9 cellular contexts compared by ENCODE assay signal in genomic region chr12:111426341-111427185, GRCh38. TPM values are rescaled to one million over a fixed set of nuclear protein-coding genes. Genes with fewer than 3 reads are reported as not detected.
DNase-seq lines count a peak whose midpoint lies in the region; ATAC-seq and TF ChIP-seq lines count a peak whose summit lies in the region.
"Had no signal": no experiment of that assay in that cellular context is flagged by ENCODE, and none has a peak within 500 bp of the region (broad histone marks: within the 10 kb centered on the region; RNA-seq: fewer than 3 reads in every experiment).

No MANE protein-coding gene starts in this region.

- no peak for DNase-seq in CD4-positive, alpha-beta T cell
- no peak for DNase-seq in activated naive CD4-positive, alpha-beta T cell treated with anti-CD3 and anti-CD28 coated beads, Interleukin-2, amount 50 U/mL, for 72 hours (ENCODE audit: low spot score in 2 of 2)
- DNase-seq in lung (ENCODE audit: low spot score) = no peak
- no peak for DNase-seq in NCI-H2029 treated with DMSO at 0.1 percent for 48 hours (lab: John Stamatoyannopoulos, UW)
- DNase-seq: cerebellar nuclear complex had no signal

- WGBS in lung, 2 donors = 63 to 77% methylated on average over 11 of the region's 11 CpGs

- peak overlapping the region; percentile 100 for H3K27ac Mint-ChIP-seq in CD4-positive, alpha-beta T cell
- peak overlapping the region; percentile 87 to 95 (median 94) for H3K27ac Mint-ChIP-seq in IgD-negative memory B cell
- H3K27ac Mint-ChIP-seq in activated naive CD4-positive, alpha-beta T cell treated with anti-CD3 and anti-CD28 coated beads, Interleukin-2, amount 50 U/mL, for 72 hours = peak overlapping the region; percentile 58 to 68

- ATAC-seq in CD4-positive, alpha-beta T cell (ENCODE audit: poor library complexity) = peak; percentile 23
- peak; percentile 64 to 71 for ATAC-seq in activated naive CD4-positive, alpha-beta T cell treated with anti-CD3 and anti-CD28 coated beads, Interleukin-2, amount 50 U/mL, for 72 hours
- no peak for ATAC-seq in lung (ENCODE audit: insufficient read depth, low FRiP score)
- ATAC-seq in GM18907 (IDR thresholded peaks at IDR 0.05; ENCODE audit: unreplicated experiment) = no peak
- ATAC-seq in HG03039 (IDR thresholded peaks at IDR 0.05; ENCODE audit: unreplicated experiment) = no peak
- ATAC-seq in HG03139 (IDR thresholded peaks at IDR 0.05; ENCODE audit: unreplicated experiment) = no peak

- H3K4me3 ChIP-seq in lung = no peak overlapping the region

- POLR2A ChIA-PET in CD4-positive, alpha-beta T cell (lab: Charles Lee) = interaction anchor here (0.8 to 5.2 kb wide), 7 partner anchors 8 to 30 kb away, joined by 3 to 35 read pairs (median 6); no protein-coding TSS in a partner anchor

- peaks cover 21% of the 10 kb centered on the region for H3K36me3 Mint-ChIP-seq in CD4-positive, alpha-beta T cell (ENCODE audit: low read depth)
- H3K36me3 Mint-ChIP-seq in IgD-negative memory B cell = no peaks in the 10 kb centered on the region
- peaks cover 0 to 4% of the 10 kb centered on the region in 2 donors for H3K36me3 Mint-ChIP-seq in activated naive CD4-positive, alpha-beta T cell treated with anti-CD3 and anti-CD28 coated beads, Interleukin-2, amount 50 U/mL, for 72 hours

- CTCF ChIA-PET in CD4-positive, alpha-beta T cell (lab: Charles Lee) = interaction anchor here (0.8 to 3.5 kb wide), 5 partner anchors 22 to 30 kb away, joined by 3 to 17 read pairs (median 6); no protein-coding TSS in a partner anchor

- peak overlapping the region; percentile 69 for H3K27ac ChIP-seq in CD4-positive, alpha-beta T cell (ENCODE audit: low read depth, low read length)
- H3K27ac ChIP-seq in lung (ENCODE audit: low read depth in 1 of 2, low read length in 1 of 2) = peak overlapping the region; percentile 55 to 82

- no peaks in the 10 kb centered on the region for H3K27me3 Mint-ChIP-seq in CD4-positive, alpha-beta T cell
- H3K27me3 Mint-ChIP-seq in IgD-negative memory B cell = no peaks in the 10 kb centered on the region

- no peaks in the 10 kb centered on the region for H3K27me3 ChIP-seq in CD4-positive, alpha-beta T cell (ENCODE audit: control insufficient read depth, insufficient read depth, low read length)
- H3K27me3 ChIP-seq in lung (ENCODE audit: control insufficient read depth, insufficient read depth) = no peaks in the 10 kb centered on the region

- H3K4me1 Mint-ChIP-seq in CD4-positive, alpha-beta T cell (ENCODE audit: low read depth) = peaks cover 72% of the 10 kb centered on the region
- H3K4me1 Mint-ChIP-seq in IgD-negative memory B cell = peaks cover 37 to 52% (median 44%) of the 10 kb centered on the region in 3 donors

- TF ChIP-seq CTCF in CD4-positive, alpha-beta T cell (IDR thresholded peaks at IDR 0.05) = no peak
- TF ChIP-seq CTCF in lung (IDR thresholded peaks at IDR 0.05; ENCODE audit: control extremely low read depth, extremely low read depth) = no peak

- H3K9me3 Mint-ChIP-seq in CD4-positive, alpha-beta T cell = no peaks in the 10 kb centered on the region
- H3K9me3 Mint-ChIP-seq in IgD-negative memory B cell = no peaks in the 10 kb centered on the region
- H3K9me3 Mint-ChIP-seq in activated naive CD4-positive, alpha-beta T cell treated with anti-CD3 and anti-CD28 coated beads, Interleukin-2, amount 50 U/mL, for 72 hours = no peaks in the 10 kb centered on the region

- intact Hi-C loops in CD4-positive, alpha-beta T cell (cut with DNase I, micrococcal nuclease) = no loop called here

- H3K4me3 Mint-ChIP-seq in CD4-positive, alpha-beta T cell = peak overlapping the region; percentile 58
- H3K4me3 Mint-ChIP-seq in IgD-negative memory B cell = peak overlapping the region in 3 of 4 donors; percentile 30 to 83 (median 60)

- H3K4me1 ChIP-seq in lung (ENCODE audit: control insufficient read depth in 2 of 2, insufficient read depth in 2 of 2, low read length in 2 of 2) = peaks cover 27 to 47% of the 10 kb centered on the region in 2 donors

- H3K36me3 ChIP-seq in lung (ENCODE audit: control insufficient read depth in 2 of 2, insufficient read depth in 2 of 2, low read length in 2 of 2) = peaks cover 0 to 10% of the 10 kb centered on the region in 2 donors

- no peaks in the 10 kb centered on the region for H3K9me3 ChIP-seq in CD4-positive, alpha-beta T cell (ENCODE audit: control insufficient read depth, low read length)
- H3K9me3 ChIP-seq in lung (ENCODE audit: control insufficient read depth in 2 of 2, insufficient read depth in 1 of 2, low read length in 1 of 2) = no peaks in the 10 kb centered on the region

RNA-seq across cellular contexts. Expression of gene SH2B3, which starts 20.8 kb away (rescaled TPM):
- 10 to 100 TPM; 42.3 to 46.4 TPM for total RNA-seq in CD4-positive, alpha-beta T cell
- polyA plus RNA-seq in IgD-negative memory B cell (10.3 TPM), lung (10 to 100 TPM in 1 of 2 donors, 1 to 10 TPM in 1; 9.6 to 19.6 TPM)
- 10 to 100 TPM; 18.0 to 24.6 TPM for total RNA-seq in activated naive CD4-positive, alpha-beta T cell treated with anti-CD3 and anti-CD28 coated beads, Interleukin-2, amount 50 U/mL, for 72 hours
- total RNA-seq in lung = 10 to 100 TPM; 16.2 to 46.0 TPM

RNA-seq across cellular contexts. Expression of gene PHETA1, which starts 57.7 kb away (rescaled TPM):
- 1 to 10 TPM; 1.3 to 1.7 TPM for total RNA-seq in CD4-positive, alpha-beta T cell
- polyA plus RNA-seq in IgD-negative memory B cell (2.6 TPM), lung (10 to 100 TPM; 12.1 to 14.3 TPM)
- 1 to 10 TPM in 1 of 2 donors, under 1 TPM in 1; 0.64 to 1.5 TPM for total RNA-seq in activated naive CD4-positive, alpha-beta T cell treated with anti-CD3 and anti-CD28 coated beads, Interleukin-2, amount 50 U/mL, for 72 hours
- 10 to 100 TPM in 1 of 2 donors, 1 to 10 TPM in 1; 3.1 to 15.4 TPM for total RNA-seq in lung

Comparison
In these comparisons a context has a peak if more than half of its experiments do, and no peak if none do; other contexts are left out.
1. ATAC-seq: peak in CD4-positive, alpha-beta T cell (single experiment) and activated naive CD4-positive, alpha-beta T cell treated with anti-CD3 and anti-CD28 coated beads, Interleukin-2, amount 50 U/mL, for 72 hours (2 of 2); none in lung (single experiment), GM18907 (single experiment), HG03039 (single experiment) and HG03139 (single experiment).
2. Peak in every context shown above with its lines, with median percentiles within 50 percentile points of each other: H3K27ac Mint-ChIP-seq.